ENCODE assay signal across 1 cellular context in the genomic region with DNA sequence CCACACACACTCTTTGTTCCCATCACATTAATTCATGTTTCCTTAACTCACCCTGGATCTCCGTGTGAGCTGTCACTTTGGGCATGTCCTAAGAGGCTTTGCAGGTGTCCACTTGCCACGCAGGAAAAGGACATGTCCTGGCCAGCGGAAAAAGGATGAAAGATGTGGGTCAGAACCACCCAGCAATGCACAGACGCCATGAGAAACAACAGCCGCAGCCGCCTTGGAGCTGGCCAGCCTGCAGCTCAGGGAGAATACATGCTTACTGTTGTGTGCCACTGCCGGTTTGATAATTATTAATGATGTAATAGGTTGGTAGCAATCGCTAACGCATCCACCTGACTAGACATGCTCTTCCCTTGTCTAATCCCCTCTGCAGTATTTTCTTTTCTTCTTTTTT.
TF ChIP-seq lines count a peak whose summit lies in the region.

No MANE protein-coding gene starts in this region.

TF ChIP-seq in GM23338, 12 proteins besides CTCF, POLR2A, EP300 and RAD21 (continued from another document):
- no peak for TF ChIP-seq POLR2AphosphoS5 (IDR thresholded peaks at IDR 0.05; ENCODE audit: low read depth)
- no peak for TF ChIP-seq REST (IDR thresholded peaks at IDR 0.05; ENCODE audit: unreplicated experiment)
- TF ChIP-seq STAT1 (IDR thresholded peaks at IDR 0.05; ENCODE audit: unreplicated experiment), result no peak
